Comparison of ENCODE assay signal across 13 cellular contexts in genomic region chr16:47067203-47067602, GRCh38.
DNase-seq lines count a peak whose midpoint lies in the region; ATAC-seq and TF ChIP-seq lines count a peak whose summit lies in the region.
"Had no signal": no experiment of that assay in that cellular context is flagged by ENCODE, and none has a peak within 500 bp of the region (broad histone marks: within the 10 kb centered on the region; RNA-seq: fewer than 3 reads in every experiment).

No MANE protein-coding gene starts in this region.

- peaks cover 4% of the 10 kb centered on the region for H3K9me3 Mint-ChIP-seq in osteocyte (ENCODE audit: unreplicated experiment)
- H3K9me3 Mint-ChIP-seq in activated naive CD4-positive, alpha-beta T cell treated with anti-CD3 and anti-CD28 coated beads, Interleukin-2, amount 50 U/mL, for 72 hours = peaks cover 2 to 20% of the 10 kb centered on the region in 2 donors
- H3K9me3 Mint-ChIP-seq in activated T-helper 17 cell treated with anti-CD3 and anti-CD28 coated beads, Interleukin-2, amount 50 U/mL, for 72 hours = peaks cover 6% of the 10 kb centered on the region

- peaks cover 13% of the 10 kb centered on the region for H3K27me3 Mint-ChIP-seq in osteocyte (ENCODE audit: unreplicated experiment)
- H3K27me3 Mint-ChIP-seq in activated T-helper 17 cell treated with anti-CD3 and anti-CD28 coated beads, Interleukin-2, amount 50 U/mL, for 72 hours = no peaks in the 10 kb centered on the region

- no peaks in the 10 kb centered on the region for H3K4me1 Mint-ChIP-seq in osteocyte (ENCODE audit: unreplicated experiment)
- peaks cover 5% of the 10 kb centered on the region for H3K4me1 Mint-ChIP-seq in activated T-helper 17 cell treated with anti-CD3 and anti-CD28 coated beads, Interleukin-2, amount 50 U/mL, for 72 hours

- ATAC-seq in left ventricle myocardium superior = no peak
- peak; percentile 65 for ATAC-seq in left colon
- ATAC-seq in activated naive CD4-positive, alpha-beta T cell treated with anti-CD3 and anti-CD28 coated beads, Interleukin-2, amount 50 U/mL, for 72 hours = no peak
- ATAC-seq in activated T-helper 17 cell treated with anti-CD3 and anti-CD28 coated beads, Interleukin-2, amount 50 U/mL, for 72 hours (replicated peaks) = no peak

- no peaks in the 10 kb centered on the region for H3K36me3 Mint-ChIP-seq in osteocyte (ENCODE audit: unreplicated experiment)
- H3K36me3 Mint-ChIP-seq in activated naive CD4-positive, alpha-beta T cell treated with anti-CD3 and anti-CD28 coated beads, Interleukin-2, amount 50 U/mL, for 72 hours = peaks cover 5 to 16% of the 10 kb centered on the region in 2 donors
- H3K36me3 Mint-ChIP-seq in activated T-helper 17 cell treated with anti-CD3 and anti-CD28 coated beads, Interleukin-2, amount 50 U/mL, for 72 hours (ENCODE audit: low read depth) = no peaks in the 10 kb centered on the region
- H3K36me3 Mint-ChIP-seq: CD4-positive, CD25-positive, alpha-beta regulatory T cell; CD8-positive, alpha-beta memory T cell had no signal

- no peak overlapping the region for H3K27ac Mint-ChIP-seq in osteocyte (ENCODE audit: unreplicated experiment)
- no peak overlapping the region for H3K27ac Mint-ChIP-seq in activated naive CD4-positive, alpha-beta T cell treated with anti-CD3 and anti-CD28 coated beads, Interleukin-2, amount 50 U/mL, for 72 hours
- H3K27ac Mint-ChIP-seq in activated T-helper 17 cell treated with anti-CD3 and anti-CD28 coated beads, Interleukin-2, amount 50 U/mL, for 72 hours = no peak overlapping the region
- H3K27ac Mint-ChIP-seq: CD4-positive, CD25-positive, alpha-beta regulatory T cell; CD8-positive, alpha-beta memory T cell had no signal

- no peak overlapping the region for H3K4me3 Mint-ChIP-seq in osteocyte (ENCODE audit: unreplicated experiment)
- H3K4me3 Mint-ChIP-seq in activated T-helper 17 cell treated with anti-CD3 and anti-CD28 coated beads, Interleukin-2, amount 50 U/mL, for 72 hours = no peak overlapping the region
- H3K4me3 Mint-ChIP-seq: CD4-positive, CD25-positive, alpha-beta regulatory T cell; CD8-positive, alpha-beta memory T cell had no signal

- DNase-seq in cardiac septum (ENCODE audit: low spot score) (peak; percentile 27), left ventricle myocardium superior (no peak), left colon (no peak), osteocyte (ENCODE audit: extremely low spot score, unreplicated experiment) (peak; percentile 67)
- no peak for DNase-seq in activated naive CD4-positive, alpha-beta T cell treated with anti-CD3 and anti-CD28 coated beads, Interleukin-2, amount 50 U/mL, for 72 hours (ENCODE audit: low spot score in 2 of 2)
- DNase-seq: ACHN; BE2C; C1 segment of cervical spinal cord; CD4-positive, CD25-positive, alpha-beta regulatory T cell; CD8-positive, alpha-beta memory T cell; COR-L47; GM23248 had no signal

- no peak for TF ChIP-seq CTCF in osteocyte (IDR thresholded peaks at IDR 0.05)

- intact Hi-C loops in cardiac septum (cut with DNase I) = no loop called here
- intact Hi-C loops in left ventricle myocardium superior (cut with micrococcal nuclease) = no loop called here
- intact Hi-C loops in left colon (cut with DNase I, micrococcal nuclease) = no loop called here

Comparison
In these comparisons a context has a peak if more than half of its experiments do, and no peak if none do; other contexts are left out.
1. DNase-seq: peak in cardiac septum (single experiment) and osteocyte (single experiment); none in left ventricle myocardium superior (single experiment), left colon (0 of 2) and activated naive CD4-positive, alpha-beta T cell treated with anti-CD3 and anti-CD28 coated beads, Interleukin-2, amount 50 U/mL, for 72 hours (0 of 2).